20 cellular contexts compared by ENCODE assay signal in genomic region chr1:25866288-25866687, GRCh38. TPM values are rescaled to one million over a fixed set of nuclear protein-coding genes. Genes with fewer than 3 reads are reported as not detected.
DNase-seq lines count a peak whose midpoint lies in the region; ATAC-seq and TF ChIP-seq lines count a peak whose summit lies in the region.
"Had no signal": no experiment of that assay in that cellular context is flagged by ENCODE, and none has a peak within 500 bp of the region (broad histone marks: within the 10 kb centered on the region; RNA-seq: fewer than 3 reads in every experiment).

No MANE protein-coding gene starts in this region.

- H3K27ac ChIP-seq in body of pancreas = peak overlapping the region in 3 of 4 donors; percentile 86 to 89 (median 88)
- H3K27ac ChIP-seq: SJSA1 had no signal

- ATAC-seq in body of pancreas (no peak), memory B cell (ENCODE audit: low read depth) (no peak), sciatic nerve (no peak), HG03439 (IDR thresholded peaks at IDR 0.05; ENCODE audit: unreplicated experiment) (no peak), HG02852 (IDR thresholded peaks at IDR 0.05; ENCODE audit: unreplicated experiment) (no peak)
- no peak for ATAC-seq in activated naive CD4-positive, alpha-beta T cell treated with anti-CD3 and anti-CD28 coated beads, Interleukin-2, amount 50 U/mL, for 72 hours
- no peak for ATAC-seq in stimulated activated naive B cell treated with anti-CD40 and anti-IgM and Interleukin-4, amounts not matched to agents 10 μg/mL and 1 μg/mL and 100 μg/mL, for 72 hours (replicated peaks)
- ATAC-seq: GM23338, Right ventricle myocardium inferior had no signal

- in situ Hi-C loops in Caki2 (cut with HindIII; ENCODE audit: low pct_unique_long_range_greater_than_20kb, low sequenced_read_pairs) = no loop called here

- DNase-seq in Caki2 (ENCODE audit: low read depth) (peak; percentile 14), body of pancreas (no peak), memory B cell (ENCODE audit: low spot score in 2 of 2) (no peak), sciatic nerve (ENCODE audit: low spot score) (peak; percentile 2)
- DNase-seq in activated naive CD4-positive, alpha-beta T cell treated with anti-CD3 and anti-CD28 coated beads, Interleukin-2, amount 50 U/mL, for 72 hours (ENCODE audit: low spot score in 2 of 2) = no peak
- DNase-seq in stimulated activated naive B cell treated with anti-CD40 and anti-IgM and Interleukin-4, amounts not matched to agents 10 μg/mL and 1 μg/mL and 100 μg/mL, for 72 hours = no peak
- DNase-seq: DMS79, IMR-90, MV-4-11, NCI-H1105 treated with DMSO at 0.1 percent for 48 hours, NCI-H2029 treated with DMSO at 0.1 percent for 48 hours, NCI-H345, NCI-H526 had no signal

- intact Hi-C loops in body of pancreas (cut with DNase I) = no loop called here
- intact Hi-C loops in sciatic nerve (cut with DNase I) = no loop called here

- H3K9me3 Mint-ChIP-seq in memory B cell = no peaks in the 10 kb centered on the region
- H3K9me3 Mint-ChIP-seq in activated naive CD4-positive, alpha-beta T cell treated with anti-CD3 and anti-CD28 coated beads, Interleukin-2, amount 50 U/mL, for 72 hours = no peaks in the 10 kb centered on the region
- H3K9me3 Mint-ChIP-seq in stimulated activated naive B cell treated with anti-CD40 and anti-IgM and Interleukin-4, amounts not matched to agents 10 μg/mL and 1 μg/mL and 100 μg/mL, for 72 hours = no peaks in the 10 kb centered on the region
- H3K9me3 Mint-ChIP-seq: GM23338 had no signal

- no peak for TF ChIP-seq POLR2A in body of pancreas (IDR thresholded peaks at IDR 0.05)

- H3K27me3 Mint-ChIP-seq in memory B cell = no peaks in the 10 kb centered on the region
- no peaks in the 10 kb centered on the region for H3K27me3 Mint-ChIP-seq in stimulated activated naive B cell treated with anti-CD40 and anti-IgM and Interleukin-4, amounts not matched to agents 10 μg/mL and 1 μg/mL and 100 μg/mL, for 72 hours
- H3K27me3 Mint-ChIP-seq: B cell had no signal

- no peaks in the 10 kb centered on the region for H3K27me3 ChIP-seq in body of pancreas
- H3K27me3 ChIP-seq: SJSA1 had no signal

- peaks cover 7% of the 10 kb centered on the region for H3K36me3 Mint-ChIP-seq in memory B cell
- H3K36me3 Mint-ChIP-seq in activated naive CD4-positive, alpha-beta T cell treated with anti-CD3 and anti-CD28 coated beads, Interleukin-2, amount 50 U/mL, for 72 hours = peaks cover 4 to 8% of the 10 kb centered on the region in 2 donors
- H3K36me3 Mint-ChIP-seq in stimulated activated naive B cell treated with anti-CD40 and anti-IgM and Interleukin-4, amounts not matched to agents 10 μg/mL and 1 μg/mL and 100 μg/mL, for 72 hours = peaks cover 7 to 28% of the 10 kb centered on the region in 2 donors

- no peak overlapping the region for H3K4me3 Mint-ChIP-seq in memory B cell
- H3K4me3 Mint-ChIP-seq in stimulated activated naive B cell treated with anti-CD40 and anti-IgM and Interleukin-4, amounts not matched to agents 10 μg/mL and 1 μg/mL and 100 μg/mL, for 72 hours = no peak overlapping the region
- H3K4me3 Mint-ChIP-seq: B cell, GM23338 had no signal

- peaks cover 55% of the 10 kb centered on the region for H3K4me1 ChIP-seq in body of pancreas
- H3K4me1 ChIP-seq: SJSA1 had no signal

- TF ChIP-seq CTCF in body of pancreas (IDR thresholded peaks at IDR 0.05) = no peak

- H3K4me3 ChIP-seq in body of pancreas = no peak overlapping the region
- H3K4me3 ChIP-seq: GM23338, HAP-1, SJSA1 had no signal

- no peaks in the 10 kb centered on the region for H3K9me3 ChIP-seq in body of pancreas
- H3K9me3 ChIP-seq: HAP-1, SJSA1 had no signal

- 22 to 55% methylated on average over 1 of the region's 1 CpG for WGBS in body of pancreas, 2 donors

- H3K36me3 ChIP-seq in body of pancreas (replicated peaks in 1 of 2; ENCODE audit: insufficient read depth in 1 of 2, low read depth in 2 of 2) = no peaks in the 10 kb centered on the region
- H3K36me3 ChIP-seq: HAP-1, SJSA1 had no signal

- H3K27ac Mint-ChIP-seq in memory B cell = peak overlapping the region; percentile 14
- H3K27ac Mint-ChIP-seq in activated naive CD4-positive, alpha-beta T cell treated with anti-CD3 and anti-CD28 coated beads, Interleukin-2, amount 50 U/mL, for 72 hours = no peak overlapping the region
- no peak overlapping the region for H3K27ac Mint-ChIP-seq in stimulated activated naive B cell treated with anti-CD40 and anti-IgM and Interleukin-4, amounts not matched to agents 10 μg/mL and 1 μg/mL and 100 μg/mL, for 72 hours
- H3K27ac Mint-ChIP-seq: B cell, GM23338 had no signal

- H3K4me1 Mint-ChIP-seq in memory B cell = peaks cover 5% of the 10 kb centered on the region
- peaks cover 7 to 8% of the 10 kb centered on the region in 2 donors for H3K4me1 Mint-ChIP-seq in stimulated activated naive B cell treated with anti-CD40 and anti-IgM and Interleukin-4, amounts not matched to agents 10 μg/mL and 1 μg/mL and 100 μg/mL, for 72 hours

RNA-seq across cellular contexts. Expression of gene AUNIP, which starts 7.0 kb away (rescaled TPM):
- 11.5 and 13.1 TPM in 2 replicates for total RNA-seq in Caki2 (2014; rRNA removed; shearing (Covaris generic); ENCODE audit: low replicate concordance)
- total RNA-seq in body of pancreas = not detected
- total RNA-seq in sciatic nerve = not detected
- 10 to 100 TPM in 1 of 2 donors, 1 to 10 TPM in 1; 8.6 to 10.6 TPM for total RNA-seq in activated naive CD4-positive, alpha-beta T cell treated with anti-CD3 and anti-CD28 coated beads, Interleukin-2, amount 50 U/mL, for 72 hours
- total RNA-seq: Right ventricle myocardium inferior had no signal

RNA-seq across cellular contexts. Expression of gene PAQR7, which starts 9.2 kb away (rescaled TPM):
- 7.0 and 14.1 TPM in 2 replicates for total RNA-seq in Caki2 (2014; rRNA removed; shearing (Covaris generic); ENCODE audit: low replicate concordance)
- total RNA-seq in body of pancreas (1 to 10 TPM; 3.0 to 4.4 TPM), sciatic nerve (12.3 TPM)
- total RNA-seq in activated naive CD4-positive, alpha-beta T cell treated with anti-CD3 and anti-CD28 coated beads, Interleukin-2, amount 50 U/mL, for 72 hours = 1 to 10 TPM; 4.7 to 9.8 TPM

RNA-seq across cellular contexts. Expression of gene STMN1, which starts 39.9 kb away (rescaled TPM):
- 65.2 and 92.4 TPM in 2 replicates for total RNA-seq in Caki2 (2014; rRNA removed; shearing (Covaris generic); ENCODE audit: low replicate concordance)
- total RNA-seq in body of pancreas (10 to 100 TPM in 1 of 2 donors, 1 to 10 TPM in 1; 6.3 to 11.4 TPM), sciatic nerve (186 TPM)
- 100 to 1,000 TPM; 495 to 786 TPM for total RNA-seq in activated naive CD4-positive, alpha-beta T cell treated with anti-CD3 and anti-CD28 coated beads, Interleukin-2, amount 50 U/mL, for 72 hours

RNA-seq across cellular contexts. Expression of gene MTFR1L, which starts 46.5 kb away (rescaled TPM):
- 12.3 and 16.3 TPM in 2 replicates for total RNA-seq in Caki2 (2014; rRNA removed; shearing (Covaris generic); ENCODE audit: low replicate concordance)
- total RNA-seq in body of pancreas = 10 to 100 TPM; 39.7 to 56.4 TPM
- 65.4 TPM for total RNA-seq in sciatic nerve
- 10 to 100 TPM; 42.6 to 43.9 TPM for total RNA-seq in activated naive CD4-positive, alpha-beta T cell treated with anti-CD3 and anti-CD28 coated beads, Interleukin-2, amount 50 U/mL, for 72 hours

Comparison
In these comparisons a context has a peak if more than half of its experiments do, and no peak if none do; other contexts are left out.
1. DNase-seq: peak in Caki2 (single experiment) and sciatic nerve (single experiment); none in body of pancreas (0 of 4), memory B cell (0 of 2), activated naive CD4-positive, alpha-beta T cell treated with anti-CD3 and anti-CD28 coated beads, Interleukin-2, amount 50 U/mL, for 72 hours (0 of 2) and stimulated activated naive B cell treated with anti-CD40 and anti-IgM and Interleukin-4, amounts not matched to agents 10 μg/mL and 1 μg/mL and 100 μg/mL, for 72 hours (single experiment).